In the genomic region with DNA sequence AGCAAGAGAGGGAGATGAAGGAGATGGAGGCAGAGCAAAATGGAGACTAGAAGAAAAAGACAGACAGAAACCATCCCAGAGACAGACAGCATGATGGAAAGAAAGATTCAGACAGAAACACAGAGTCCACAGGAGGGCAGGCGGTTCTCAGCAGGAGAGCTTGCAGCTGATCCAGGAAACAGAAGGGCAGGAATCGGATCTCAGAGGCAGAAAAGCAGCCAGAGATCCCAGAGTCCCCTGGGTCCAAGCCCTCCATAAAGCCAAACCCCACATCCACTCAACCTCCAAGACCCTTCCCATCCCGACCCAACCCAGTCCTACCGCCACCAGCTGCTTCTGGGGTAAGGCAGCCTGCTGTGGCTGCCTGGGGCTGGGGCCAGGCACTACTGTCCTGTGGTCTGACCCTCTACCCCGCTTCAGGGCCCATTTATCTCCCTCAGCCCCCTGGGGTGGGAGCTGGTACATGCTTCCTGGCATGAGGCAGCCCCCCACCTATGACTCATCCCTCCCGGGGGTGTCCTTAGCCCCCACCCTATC, we compare ENCODE assay signal across 8 cellular contexts. TPM values are rescaled to one million over a fixed set of nuclear protein-coding genes. Genes with fewer than 3 reads are reported as not detected.
DNase-seq lines count a peak whose midpoint lies in the region; ATAC-seq, FAIRE-seq and TF ChIP-seq lines count a peak whose summit lies in the region.

A gene with protein sequence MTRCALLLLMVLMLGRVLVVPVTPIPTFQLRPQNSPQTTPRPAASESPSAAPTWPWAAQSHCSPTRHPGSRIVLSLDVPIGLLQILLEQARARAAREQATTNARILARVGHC (minus strand): TSS at position 400 of the 537 bp plus-strand sequence. CDS start 657 bp downstream, outside the sequence.

- no TSS peak for BruUV-seq in GM12878 (replicated peaks; lab: Mats Ljungman, UMichigan)

- H2AFZ ChIP-seq in Loucy (ENCODE audit: low read length) (no peak within 1 kb of the TSS), GM12878 (ENCODE audit: control insufficient read depth, low read depth, low read length) (no peak within 1 kb of the TSS)

- intact Hi-C loops in GM12878 (cut with micrococcal nuclease; ENCODE audit: unreplicated experiment) = no loop called here

- no peak within 1 kb of the TSS for H4K8ac ChIP-seq in mesendoderm (ENCODE audit: low read depth, low read length)

- in situ Hi-C loops in GM12878 (cut with MboI) = no loop called here

- CTCF ChIA-PET in GM12878 (lab: Yijun Ruan, JAX) = interaction anchor here (1.5 kb wide), 1 partner anchor 71 kb away, joined by 6 read pairs; a partner anchor contains a TSS

- H3K79me2 ChIP-seq in Loucy (ENCODE audit: insufficient read depth, low read length) (no peaks in the 10 kb centered on the region), GM12878 (ENCODE audit: control insufficient read depth, insufficient read depth, low read length) (no peaks in the 10 kb centered on the region), mesendoderm (ENCODE audit: control insufficient read depth, insufficient read depth, low read length) (no peaks in the 10 kb centered on the region)

- H3K36me3 ChIP-seq in Loucy (ENCODE audit: insufficient read depth, low read length) (no peaks in the 10 kb centered on the region), GM12878 (ENCODE audit: control insufficient read depth in 2 of 2, insufficient read depth in 2 of 2, low read length in 1 of 2) (no peaks in the 10 kb centered on the region), mesendoderm (ENCODE audit: control insufficient read depth, insufficient read depth, low read length) (no peaks in the 10 kb centered on the region)

- H2AK5ac ChIP-seq in mesendoderm (ENCODE audit: low read length) = no peak within 1 kb of the TSS

- TF ChIP-seq RAD21 in GM12878 (IDR thresholded peaks at IDR 0.05; ENCODE audit: insufficient read depth, low read depth, low read length) = no peak

- DNase-seq in AG09319 (ENCODE audit: extremely low read depth, low read depth) (no peak), GM12878 (ENCODE audit: low read depth, low spot score) (no peak), mesendoderm (no peak), DMS79 (lab: John Stamatoyannopoulos, UW) (no peak), NCI-H1105 treated with DMSO at 0.1 percent for 48 hours (lab: John Stamatoyannopoulos, UW) (no peak)

- ATAC-seq in GM12878 = 0 out of 3 replicates have a peak, but pooled peaks have one; percentile 7
- ATAC-seq in HG02970 (IDR thresholded peaks at IDR 0.05; ENCODE audit: low FRiP score, unreplicated experiment) = no peak
- no peak for ATAC-seq in HG03439 (IDR thresholded peaks at IDR 0.05; ENCODE audit: unreplicated experiment)

- H4K5ac ChIP-seq in mesendoderm (ENCODE audit: low read length) = no peak within 1 kb of the TSS

- H3K56ac ChIP-seq in mesendoderm (ENCODE audit: low read length) = peak within 1 kb of the TSS; percentile 53

- no peak for TF ChIP-seq POLR2A in GM12878 (IDR thresholded peaks at IDR 0.05; ENCODE audit: low read depth, low read length)

- H3K4me3 ChIP-seq in Loucy (ENCODE audit: low read length, poor library complexity, severe bottlenecking) (no peak within 1 kb of the TSS), GM12878 (no peak within 1 kb of the TSS), mesendoderm (ENCODE audit: low read length) (no peak within 1 kb of the TSS)

- H4K20me1 ChIP-seq in Loucy (ENCODE audit: insufficient read depth, low read length, poor library complexity, severe bottlenecking) = no peaks in the 10 kb centered on the region
- no peaks in the 10 kb centered on the region for H4K20me1 ChIP-seq in GM12878 (ENCODE audit: control insufficient read depth, insufficient read depth)

- H3K4ac ChIP-seq in mesendoderm (ENCODE audit: low read depth, low read length) = no peak within 1 kb of the TSS

- 31% methylated on average over 6 of the region's 6 CpGs for WGBS in GM12878 (ENCODE audit: insufficient coverage, insufficient replicate concordance, low lambda C conversion rate, missing lambda C conversion rate)
- no CpG with 5 or more reads among the region's 6 CpGs for WGBS in mesendoderm (ENCODE audit: extremely low coverage, insufficient coverage, low lambda C conversion rate)

- RAD21 ChIA-PET in GM12878 (lab: Charles Lee; ENCODE audit: unreplicated experiment) = no interaction called here

- H2BK15ac ChIP-seq in mesendoderm (replicated peaks; ENCODE audit: low read depth) = no peak within 1 kb of the TSS

- FAIRE-seq in GM12878 (lab: Jason Lieb, UNC) = peak; percentile 49

- SMC1A ChIA-PET in GM12878 (lab: Charles Lee; ENCODE audit: uncharacterized antibody, unreplicated experiment) = interaction anchor here (0.7 to 1.1 kb wide), 2 partner anchors 10 to 112 kb away, joined by 3 read pairs; no protein-coding TSS in a partner anchor

- no peak within 1 kb of the TSS for H2BK5ac ChIP-seq in mesendoderm (ENCODE audit: low read length)

- no peak within 1 kb of the TSS for H2BK120ac ChIP-seq in mesendoderm (ENCODE audit: low read depth, low read length)

- H3K79me1 ChIP-seq in mesendoderm (ENCODE audit: low read length) = no peaks in the 10 kb centered on the region

- H3K4me2 ChIP-seq in Loucy (ENCODE audit: low read depth, low read length, poor library complexity, severe bottlenecking) = no peak within 1 kb of the TSS
- no peak within 1 kb of the TSS for H3K4me2 ChIP-seq in GM12878 (ENCODE audit: control insufficient read depth, insufficient read depth)
- H3K4me2 ChIP-seq in mesendoderm (ENCODE audit: low read length) = no peak within 1 kb of the TSS

- H3K4me1 ChIP-seq in Loucy (ENCODE audit: insufficient read depth, low read length, poor library complexity, severe bottlenecking) = peaks cover 49% of the 10 kb centered on the region
- H3K4me1 ChIP-seq in GM12878 (ENCODE audit: control insufficient read depth, insufficient read depth, low read length) = peaks cover 27% of the 10 kb centered on the region
- H3K4me1 ChIP-seq in mesendoderm (ENCODE audit: control insufficient read depth, low read depth, low read length) = peaks cover 2% of the 10 kb centered on the region

- H3K9me2 ChIP-seq in Loucy (replicated peaks; ENCODE audit: low read depth, low read length) = no peaks in the 10 kb centered on the region

- TF ChIP-seq EP300 in GM12878 (IDR thresholded peaks at IDR 0.05; ENCODE audit: borderline replicate concordance in 1 of 2, control insufficient read depth in 1 of 2, low read depth in 2 of 2, low read length in 2 of 2) = no peak

- peak; percentile 19 for TF ChIP-seq CTCF in AG09319 (IDR thresholded peaks at IDR 0.05; ENCODE audit: low read depth, low read length)
- TF ChIP-seq CTCF in Loucy (conservative IDR thresholded peaks at IDR 0.05; ENCODE audit: low read length) = no peak
- no peak for TF ChIP-seq CTCF in GM12878 (IDR thresholded peaks at IDR 0.05 in 2 of 3, conservative IDR thresholded peaks at IDR 0.05 in 1 of 3; ENCODE audit: control insufficient read depth in 2 of 3, extremely low read depth in 1 of 3, insufficient read depth in 1 of 3, low read depth in 3 of 3, low read length in 3 of 3)

- POLR2A ChIA-PET in GM12878 (lab: Charles Lee) = interaction anchor here (1.0 kb wide), 1 partner anchor 111 kb away, joined by 4 read pairs; no protein-coding TSS in a partner anchor

- H3K9ac ChIP-seq in Loucy (ENCODE audit: low read depth, low read length, poor library complexity, severe bottlenecking) (peak within 1 kb of the TSS; percentile 13), GM12878 (ENCODE audit: control insufficient read depth, insufficient read depth, low read length) (no peak within 1 kb of the TSS), mesendoderm (ENCODE audit: low read length) (no peak within 1 kb of the TSS)

- H3K27me3 ChIP-seq in Loucy (ENCODE audit: insufficient read depth, low read length, poor library complexity, severe bottlenecking) = no peaks in the 10 kb centered on the region
- H3K27me3 ChIP-seq in GM12878 (replicated peaks in 1 of 2; ENCODE audit: control insufficient read depth in 2 of 2, insufficient read depth in 2 of 2, low read length in 1 of 2) = no peaks in the 10 kb centered on the region
- no peaks in the 10 kb centered on the region for H3K27me3 ChIP-seq in mesendoderm (ENCODE audit: insufficient read depth, low read length, poor library complexity)

- H3K9me3 ChIP-seq in Loucy (ENCODE audit: insufficient read depth, low read depth, low read length) = no peaks in the 10 kb centered on the region
- H3K9me3 ChIP-seq in GM12878 (replicated peaks; ENCODE audit: control insufficient read depth, insufficient read depth, low read length) = no peaks in the 10 kb centered on the region

- H3K23ac ChIP-seq in mesendoderm (ENCODE audit: low read length) = no peak within 1 kb of the TSS

- H3F3A ChIP-seq in Loucy (ENCODE audit: low read depth) = no peaks in the 10 kb centered on the region

- no peak within 1 kb of the TSS for H3K18ac ChIP-seq in mesendoderm (ENCODE audit: low read length)

- H3K27ac ChIP-seq in GM12878 (ENCODE audit: control insufficient read depth, insufficient read depth) (no peak within 1 kb of the TSS), mesendoderm (ENCODE audit: low read depth, low read length) (no peak within 1 kb of the TSS)

TF ChIP-seq in GM12878, 131 proteins besides CTCF, POLR2A, EP300 and RAD21 (continues in another document):
- TF ChIP-seq NFXL1 (IDR thresholded peaks at IDR 0.05; ENCODE audit: borderline replicate concordance) (no peak), EZH2 (IDR thresholded peaks at IDR 0.05; ENCODE audit: borderline replicate concordance, control insufficient read depth, low read depth, low read length) (no peak), CREM (IDR thresholded peaks at IDR 0.05; ENCODE audit: low read depth) (no peak), RCOR1 (conservative IDR thresholded peaks at IDR 0.05; ENCODE audit: low read depth, low read length) (no peak), RUNX3 (IDR thresholded peaks at IDR 0.05; ENCODE audit: low read length) (no peak)

RNA-seq across cellular contexts. Expression of the gene that starts here (rescaled TPM):
- total RNA-seq in GM12878 (2013; cell fraction: nucleolus; rRNA removed) = 0.44 and 0.66 TPM in 2 replicates
- total RNA-seq in GM12878 (2014; rRNA removed) = not detected in 2 replicates
- total RNA-seq in GM12878 (2014; rRNA removed; fragmentation: Illumina TruSeq; extraction: Trizol) = not detected in 2 replicates
- not detected in 2 replicates for total RNA-seq in GM12878 (2021)
- polyA plus RNA-seq in GM12878 (2011; ENCODE audit: low read depth) = not detected
- polyA plus RNA-seq in GM12878 (2011; rRNA removed) = not detected in 2 replicates
- polyA plus RNA-seq in GM12878 (2011; cell fraction: cytosol; rRNA removed) = not detected in 2 replicates
- polyA plus RNA-seq in GM12878 (2011; cell fraction: nucleus; rRNA removed) = 0.18 and 0.39 TPM in 2 replicates
- 0.10 TPM in 1 of 2 replicates, not detected in the other for polyA plus RNA-seq in GM12878 (2012)
- polyA plus RNA-seq in GM12878 (2014; fragmentation: Illumina TruSeq; extraction: Trizol) = not detected in 2 replicates
- not detected for polyA plus RNA-seq in GM12878 (2014; fragmentation: Nextera tagmentation; extraction: Ambion mirVana)
- polyA plus RNA-seq in GM12878 (2014; rRNA removed) = 0.05 TPM in 1 of 2 replicates, not detected in the other
- polyA plus RNA-seq in GM12878 (2016; fragmentation: Nextera tagmentation; extraction: Ambion mirVana) = not detected
- not detected in 2 replicates for polyA minus RNA-seq in GM12878 (2011; rRNA and poly(A)+ RNA removed)
- polyA minus RNA-seq in GM12878 (2011; cell fraction: cytosol; rRNA and poly(A)+ RNA removed) = not detected in 2 replicates
- 0.29 TPM in 1 of 2 replicates, not detected in the other for polyA minus RNA-seq in GM12878 (2011; cell fraction: nucleus; rRNA and poly(A)+ RNA removed)
- polyA plus RNA-seq in mesendoderm (2013, experiment 1 of 2) = 0.11 TPM
- polyA plus RNA-seq in mesendoderm (2013, experiment 2 of 2) = 0.17 TPM

Comparison
In these comparisons a context has a peak if more than half of its experiments do, and no peak if none do; other contexts are left out.
1. Peak in ATAC-seq in GM12878; RNA of the gene not detected or under 1 TPM.